7 cellular contexts compared by ENCODE assay signal in the genomic region with DNA sequence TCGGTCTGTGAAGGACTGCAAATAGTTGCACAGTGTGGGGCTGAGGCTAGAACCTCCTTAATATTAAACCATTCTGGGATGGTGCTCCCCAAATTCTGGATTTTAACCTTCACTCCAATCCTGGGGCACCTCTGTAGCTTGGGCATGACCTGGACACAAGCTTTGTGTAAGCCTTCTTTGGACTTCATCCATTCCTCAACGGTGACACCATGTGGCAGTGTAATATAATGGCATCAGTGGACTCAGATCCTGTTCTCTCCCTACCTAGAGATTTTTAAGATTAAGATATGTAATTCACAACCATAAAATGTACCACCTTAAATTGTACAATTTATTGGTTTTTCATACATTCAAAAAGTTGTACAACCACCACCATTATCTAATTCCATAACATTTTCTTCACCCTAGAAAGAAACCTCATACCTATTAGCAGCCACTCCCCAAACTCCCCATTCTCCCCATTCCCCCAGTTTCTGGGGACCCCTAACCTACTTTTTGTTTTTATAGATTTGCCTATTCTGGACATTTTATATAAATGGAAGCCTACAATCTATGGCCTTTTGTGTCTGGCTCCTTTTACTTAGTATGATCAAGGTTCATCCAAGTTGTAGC. TPM values are rescaled to one million over a fixed set of nuclear protein-coding genes. Genes with fewer than 3 reads are reported as not detected.
DNase-seq lines count a peak whose midpoint lies in the region; ATAC-seq, FAIRE-seq and TF ChIP-seq lines count a peak whose summit lies in the region.

No MANE protein-coding gene starts in this region.

- DNase-seq in G401 (ENCODE audit: low spot score) (peak; percentile 59), LHCN-M2 (ENCODE audit: low read depth) (peak; percentile 63), RWPE2 (ENCODE audit: low spot score) (no peak), esophagus muscularis mucosa (ENCODE audit: extremely low spot score) (no peak), pancreas (peak in 3 of 6 donors; percentile 30 to 49 (median 34))
- DNase-seq in activated T-helper 1 cell treated with anti-CD3 and anti-CD28 coated beads, Interleukin-12 subunit alpha, Interleukin-12 subunit beta, Interleukin-2, Interleukin-4 antibody, amounts not matched to agents 30 ng/mL and 10 ng/mL and 1 ng/mL, durations not matched to agents 14 hours and 24 hours and 36 hours (ENCODE audit: low spot score), result no peak

- no peak for FAIRE-seq in pancreas (lab: Jason Lieb, UNC)

- in situ Hi-C loops in G401 (cut with HindIII; ENCODE audit: low sequenced_read_pairs), result no loop called here

- no peak overlapping the region for H3K27ac Mint-ChIP-seq in activated T-helper 1 cell treated with anti-CD3 and anti-CD28 coated beads, Interleukin-12 subunit alpha, Interleukin-12 subunit beta, Interleukin-2, Interleukin-4 antibody, amounts not matched to agents 30 ng/mL and 10 ng/mL and 1 ng/mL, durations not matched to agents 14 hours and 24 hours and 36 hours

- ATAC-seq in RWPE2 (ENCODE audit: low read depth) (no peak), pancreas (peak in 3 of 4 donors; percentile 51 to 54 (median 51)), GM19328 (IDR thresholded peaks at IDR 0.05; ENCODE audit: unreplicated experiment) (no peak)

- H3K27ac ChIP-seq in RWPE2 (ENCODE audit: poor library complexity, severe bottlenecking), result no peak overlapping the region
- no peak overlapping the region for H3K27ac ChIP-seq in esophagus muscularis mucosa (replicated peaks in 1 of 4)
- no peak overlapping the region for H3K27ac ChIP-seq in pancreas

- peaks cover 9% of the 10 kb centered on the region for H3K36me3 Mint-ChIP-seq in activated T-helper 1 cell treated with anti-CD3 and anti-CD28 coated beads, Interleukin-12 subunit alpha, Interleukin-12 subunit beta, Interleukin-2, Interleukin-4 antibody, amounts not matched to agents 30 ng/mL and 10 ng/mL and 1 ng/mL, durations not matched to agents 14 hours and 24 hours and 36 hours (ENCODE audit: low read depth)

- H3K4me3 ChIP-seq in RWPE2 (ENCODE audit: severe bottlenecking), result no peak overlapping the region
- no peak overlapping the region for H3K4me3 ChIP-seq in esophagus muscularis mucosa
- no peak overlapping the region for H3K4me3 ChIP-seq in pancreas

- TF ChIP-seq EP300 in esophagus muscularis mucosa (IDR thresholded peaks at IDR 0.05), result no peak

- H3K36me3 ChIP-seq in RWPE2 (ENCODE audit: low read depth) (no peaks in the 10 kb centered on the region), esophagus muscularis mucosa (no peaks in the 10 kb centered on the region), pancreas (no peaks in the 10 kb centered on the region)

- H3K4me1 Mint-ChIP-seq in activated T-helper 1 cell treated with anti-CD3 and anti-CD28 coated beads, Interleukin-12 subunit alpha, Interleukin-12 subunit beta, Interleukin-2, Interleukin-4 antibody, amounts not matched to agents 30 ng/mL and 10 ng/mL and 1 ng/mL, durations not matched to agents 14 hours and 24 hours and 36 hours (ENCODE audit: low read depth), result peaks cover 72% of the 10 kb centered on the region

- H3K27me3 ChIP-seq in RWPE2 (ENCODE audit: insufficient read depth, poor library complexity, severe bottlenecking) (no peaks in the 10 kb centered on the region), esophagus muscularis mucosa (no peaks in the 10 kb centered on the region), pancreas (no peaks in the 10 kb centered on the region)

- no peak overlapping the region for H3K4me3 Mint-ChIP-seq in activated T-helper 1 cell treated with anti-CD3 and anti-CD28 coated beads, Interleukin-12 subunit alpha, Interleukin-12 subunit beta, Interleukin-2, Interleukin-4 antibody, amounts not matched to agents 30 ng/mL and 10 ng/mL and 1 ng/mL, durations not matched to agents 14 hours and 24 hours and 36 hours

- H3K9me3 ChIP-seq in RWPE2 (ENCODE audit: severe bottlenecking), result no peaks in the 10 kb centered on the region
- peaks cover 0 to 3% (median 0%) of the 10 kb centered on the region in 4 donors for H3K9me3 ChIP-seq in esophagus muscularis mucosa
- H3K9me3 ChIP-seq in pancreas, result no peaks in the 10 kb centered on the region

- no peak for TF ChIP-seq POLR2A in esophagus muscularis mucosa (IDR thresholded peaks at IDR 0.05; ENCODE audit: low read depth)

- TF ChIP-seq CTCF in RWPE2 (IDR thresholded peaks at IDR 0.05; ENCODE audit: poor library complexity, severe bottlenecking) (peak; percentile 70), esophagus muscularis mucosa (IDR thresholded peaks at IDR 0.05) (peak; percentile 30 to 51 (median 37)), pancreas (IDR thresholded peaks at IDR 0.05) (peak in 3 of 4 donors; percentile 14 to 41 (median 16))

- WGBS in esophagus muscularis mucosa, result 51% methylated on average over 2 of the region's 2 CpGs
- WGBS in pancreas, 2 donors, result 31 to 47% methylated on average over 2 of the region's 2 CpGs

- no peaks in the 10 kb centered on the region for H3K27me3 Mint-ChIP-seq in activated T-helper 1 cell treated with anti-CD3 and anti-CD28 coated beads, Interleukin-12 subunit alpha, Interleukin-12 subunit beta, Interleukin-2, Interleukin-4 antibody, amounts not matched to agents 30 ng/mL and 10 ng/mL and 1 ng/mL, durations not matched to agents 14 hours and 24 hours and 36 hours (ENCODE audit: insufficient read depth)

- H3K4me1 ChIP-seq in RWPE2 (ENCODE audit: insufficient read depth, poor library complexity, severe bottlenecking) (peaks cover 24% of the 10 kb centered on the region), esophagus muscularis mucosa (peaks cover 5 to 10% (median 10%) of the 10 kb centered on the region in 4 donors), pancreas (peaks cover 0 to 7% (median 5%) of the 10 kb centered on the region in 3 donors)

- peaks cover 3% of the 10 kb centered on the region for H3K9me3 Mint-ChIP-seq in activated T-helper 1 cell treated with anti-CD3 and anti-CD28 coated beads, Interleukin-12 subunit alpha, Interleukin-12 subunit beta, Interleukin-2, Interleukin-4 antibody, amounts not matched to agents 30 ng/mL and 10 ng/mL and 1 ng/mL, durations not matched to agents 14 hours and 24 hours and 36 hours

- intact Hi-C loops in esophagus muscularis mucosa (cut with DNase I), result no loop called here
- intact Hi-C loops in pancreas (cut with DNase I), result no loop called here
- intact Hi-C loops in activated T-helper 1 cell treated with anti-CD3 and anti-CD28 coated beads, Interleukin-12 subunit alpha, Interleukin-12 subunit beta, Interleukin-2, Interleukin-4 antibody, amounts not matched to agents 30 ng/mL and 10 ng/mL and 1 ng/mL, durations not matched to agents 14 hours and 24 hours and 36 hours (cut with micrococcal nuclease), result loop anchor here (1.0 to 10.0 kb wide), 2 partner anchors 148 to 342 kb away; no protein-coding TSS in a partner anchor

RNA-seq across cellular contexts. Expression of a gene that starts 4.8 kb away (rescaled TPM):
- total RNA-seq in G401 (2014; rRNA removed; shearing (Covaris generic)), result 62.0 and 102 TPM in 2 replicates
- total RNA-seq in LHCN-M2 (2014; rRNA removed) (32.4 and 36.0 TPM in 2 replicates), esophagus muscularis mucosa (10 to 100 TPM; 11.1 to 18.3 (median 11.7) TPM), pancreas (1 to 10 TPM; 4.9 to 9.0 (median 6.6) TPM)
- 25.3 TPM for polyA plus RNA-seq in LHCN-M2 (2012)
- 1 to 10 TPM; 4.9 to 8.8 TPM for polyA plus RNA-seq in pancreas
- 43.8 and 44.8 TPM in 2 replicates for total RNA-seq in activated T-helper 1 cell treated with anti-CD3 and anti-CD28 coated beads, Interleukin-12 subunit alpha, Interleukin-12 subunit beta, Interleukin-2, Interleukin-4 antibody, amounts not matched to agents 30 ng/mL and 10 ng/mL and 1 ng/mL, durations not matched to agents 14 hours and 24 hours and 36 hours

RNA-seq across cellular contexts. Expression of a gene that starts 7.8 kb away (rescaled TPM):
- total RNA-seq in G401 (2014; rRNA removed; shearing (Covaris generic)), result not detected in 2 replicates
- 5.5 and 7.9 TPM in 2 replicates for total RNA-seq in LHCN-M2 (2014; rRNA removed)
- polyA plus RNA-seq in LHCN-M2 (2012), result 2.9 TPM
- total RNA-seq in esophagus muscularis mucosa, result 1 to 10 TPM in 3 of 4 donors, under 1 TPM in 1; 0.65 to 4.5 (median 2.6) TPM
- total RNA-seq in pancreas, result 1 to 10 TPM in 4 of 6 donors, under 1 TPM in 2; 0.63 to 1.9 (median 1.6) TPM
- 1 to 10 TPM; 1.4 TPM for polyA plus RNA-seq in pancreas
- 60.4 and 61.7 TPM in 2 replicates for total RNA-seq in activated T-helper 1 cell treated with anti-CD3 and anti-CD28 coated beads, Interleukin-12 subunit alpha, Interleukin-12 subunit beta, Interleukin-2, Interleukin-4 antibody, amounts not matched to agents 30 ng/mL and 10 ng/mL and 1 ng/mL, durations not matched to agents 14 hours and 24 hours and 36 hours

Comparison
In these comparisons a context has a peak if more than half of its experiments do, and no peak if none do; other contexts are left out.
1. DNase-seq: peak in G401 (single experiment) and LHCN-M2 (single experiment); none in RWPE2 (single experiment), esophagus muscularis mucosa (single experiment) and activated T-helper 1 cell treated with anti-CD3 and anti-CD28 coated beads, Interleukin-12 subunit alpha, Interleukin-12 subunit beta, Interleukin-2, Interleukin-4 antibody, amounts not matched to agents 30 ng/mL and 10 ng/mL and 1 ng/mL, durations not matched to agents 14 hours and 24 hours and 36 hours (single experiment).
2. ATAC-seq: peak in pancreas (3 of 4); none in RWPE2 (single experiment) and GM19328 (single experiment).
3. CTCF ChIP-seq: peak in every context shown above with its lines; median percentile 70 in RWPE2; 37 in esophagus muscularis mucosa; 16 in pancreas.